8 cellular contexts compared by ENCODE assay signal in the genomic region with DNA sequence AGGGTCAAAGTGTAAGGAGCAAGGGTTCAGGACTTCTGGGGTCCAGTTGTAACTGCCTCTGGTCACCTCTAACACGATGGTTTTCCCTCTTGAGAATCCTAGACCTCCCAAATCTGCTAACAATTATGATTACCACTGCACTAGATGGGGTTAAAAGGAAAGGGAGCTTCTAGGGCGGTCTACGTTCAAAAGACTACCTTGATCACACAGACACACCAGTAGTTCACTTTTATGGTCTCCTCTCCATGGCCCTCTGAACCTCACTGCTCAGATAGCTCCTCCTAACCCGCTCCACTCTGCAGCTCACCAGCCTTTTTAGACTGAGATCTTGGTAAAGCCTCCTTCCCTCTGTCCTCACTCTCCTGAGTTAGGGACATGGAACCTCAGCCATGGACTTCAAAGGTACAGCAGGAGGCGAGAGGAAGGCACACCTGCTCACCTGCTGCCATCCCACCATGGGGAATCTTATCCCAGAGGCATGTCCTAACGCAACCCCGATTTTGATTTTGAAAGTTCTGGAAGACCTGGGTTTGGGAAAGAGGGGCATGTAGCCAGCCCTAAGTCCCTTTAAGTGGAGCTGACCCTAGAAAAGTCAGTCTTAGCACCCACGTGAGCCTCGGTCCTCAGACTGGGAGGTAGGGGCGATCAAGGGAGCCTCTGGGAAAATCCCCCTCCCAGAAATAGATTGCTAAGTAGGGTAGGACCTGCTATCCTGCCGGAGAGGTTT. TPM values are rescaled to one million over a fixed set of nuclear protein-coding genes. Genes with fewer than 3 reads are reported as not detected.
A peak's percentile ranks its signal among the peaks of the same experiment; 100 is the strongest.
DNase-seq lines count a peak whose midpoint lies in the region; ATAC-seq and TF ChIP-seq lines count a peak whose summit lies in the region.

No MANE protein-coding gene starts in this region.

- ATAC-seq in effector memory CD8-positive, alpha-beta T cell (replicated peaks), result no peak
- no peak for ATAC-seq in esophagus mucosa

- peak overlapping the region in 4 of 7 donors; percentile 57 to 91 (median 66) for H3K27ac Mint-ChIP-seq in CD14-positive monocyte
- H3K27ac Mint-ChIP-seq in effector memory CD8-positive, alpha-beta T cell, result peak overlapping the region; percentile 85 to 89

- peaks cover 0 to 2% (median 0%) of the 10 kb centered on the region in 7 donors for H3K9me3 Mint-ChIP-seq in CD14-positive monocyte
- H3K9me3 Mint-ChIP-seq in effector memory CD8-positive, alpha-beta T cell, result no peaks in the 10 kb centered on the region

- H3K4me3 Mint-ChIP-seq in CD14-positive monocyte, result peak overlapping the region; percentile 79 to 85
- H3K4me3 Mint-ChIP-seq in effector memory CD8-positive, alpha-beta T cell, result peak overlapping the region; percentile 79

- no peak for DNase-seq in CD14-positive monocyte (ENCODE audit: low spot score)
- DNase-seq in NCI-H2171 (lab: John Stamatoyannopoulos, UW), result peak; percentile 56
- no peak for DNase-seq in effector memory CD8-positive, alpha-beta T cell
- no peak for DNase-seq in DMS153 treated with DMSO at 0.1 percent for 48 hours (lab: John Stamatoyannopoulos, UW; ENCODE audit: unreplicated experiment)
- no peak for DNase-seq in NCI-H345 treated with DMSO at 0.1 percent for 48 hours (lab: John Stamatoyannopoulos, UW; ENCODE audit: unreplicated experiment)
- DNase-seq in NCI-H1048 (lab: John Stamatoyannopoulos, UW), result no peak

- TF ChIP-seq CTCF in CD14-positive monocyte (IDR thresholded peaks at IDR 0.05), result no peak

- H3K4me3 ChIP-seq in neuron (ENCODE audit: low read length), result peak overlapping the region; percentile 71

- H3K4me1 ChIP-seq in neuron (ENCODE audit: insufficient read depth, low read length), result peaks cover 52% of the 10 kb centered on the region

- no peaks in the 10 kb centered on the region for H3K36me3 Mint-ChIP-seq in CD14-positive monocyte
- peaks cover 12% of the 10 kb centered on the region for H3K36me3 Mint-ChIP-seq in effector memory CD8-positive, alpha-beta T cell (ENCODE audit: insufficient read depth)

- H3K27me3 ChIP-seq in neuron (ENCODE audit: insufficient read depth, low read length), result no peaks in the 10 kb centered on the region

- no peak overlapping the region for H2AFZ ChIP-seq in neuron (ENCODE audit: low read depth, low read length)

- intact Hi-C loops in CD14-positive monocyte (cut with micrococcal nuclease), result loop anchor here in 1 of 2 donors (10.0 kb wide), 1 partner anchor 412 kb away; a partner anchor contains a TSS

- H3K9me3 ChIP-seq in neuron (ENCODE audit: low read length), result no peaks in the 10 kb centered on the region

- peaks cover 4 to 18% (median 18%) of the 10 kb centered on the region in 3 donors for H3K27me3 Mint-ChIP-seq in CD14-positive monocyte (ENCODE audit: low read depth in 3 of 3)
- peaks cover 0 to 8% of the 10 kb centered on the region in 2 donors for H3K27me3 Mint-ChIP-seq in effector memory CD8-positive, alpha-beta T cell

- H3K4me1 Mint-ChIP-seq in CD14-positive monocyte, result peaks cover 22% of the 10 kb centered on the region
- H3K4me1 Mint-ChIP-seq in effector memory CD8-positive, alpha-beta T cell (ENCODE audit: low read depth in 2 of 2), result peaks cover 12 to 15% of the 10 kb centered on the region in 2 donors

- peaks cover 14% of the 10 kb centered on the region for H3K36me3 ChIP-seq in neuron (ENCODE audit: insufficient read depth, low read length)

RNA-seq across cellular contexts. Expression of a gene that starts 1.4 kb away (rescaled TPM):
- polyA plus RNA-seq in CD14-positive monocyte, result under 1 TPM; 0.49 to 0.68 TPM
- 40.4 TPM for total RNA-seq in esophagus mucosa

RNA-seq across cellular contexts. Expression of a gene that starts 3.8 kb away (rescaled TPM):
- not detected for polyA plus RNA-seq in CD14-positive monocyte
- total RNA-seq in esophagus mucosa, result 1.6 TPM

RNA-seq across cellular contexts. Expression of a gene that starts 26.9 kb away (rescaled TPM):
- 10 to 100 TPM; 12.1 to 15.3 TPM for polyA plus RNA-seq in CD14-positive monocyte
- 2.3 TPM for total RNA-seq in esophagus mucosa

RNA-seq across cellular contexts. Expression of a gene that starts 39.4 kb away (rescaled TPM):
- not detected for polyA plus RNA-seq in CD14-positive monocyte
- not detected for total RNA-seq in esophagus mucosa

RNA-seq across cellular contexts. Expression of a gene that starts 54.9 kb away (rescaled TPM):
- polyA plus RNA-seq in CD14-positive monocyte, result not detected
- 2.7 TPM for total RNA-seq in esophagus mucosa
